ENCODE assay signal across 1 cellular context in genomic region chr16:70481929-70482536, GRCh38.
TF ChIP-seq lines count a peak whose summit lies in the region.

No MANE protein-coding gene starts in this region.

TF ChIP-seq in A549, 52 proteins besides CTCF, POLR2A, EP300 and RAD21:
- TF ChIP-seq CBX2 (IDR thresholded peaks at IDR 0.05; ENCODE audit: borderline replicate concordance, low read depth) (no peak), MAFK (IDR thresholded peaks at IDR 0.05; ENCODE audit: partially characterized antibody) (no peak), CHD4 (IDR thresholded peaks at IDR 0.05; ENCODE audit: borderline replicate concordance) (no peak), RFX5 (IDR thresholded peaks at IDR 0.05) (no peak), ZSCAN20 (CRISPR knock-in tag; IDR thresholded peaks at IDR 0.05) (no peak)
- TF ChIP-seq, protein P1, sequence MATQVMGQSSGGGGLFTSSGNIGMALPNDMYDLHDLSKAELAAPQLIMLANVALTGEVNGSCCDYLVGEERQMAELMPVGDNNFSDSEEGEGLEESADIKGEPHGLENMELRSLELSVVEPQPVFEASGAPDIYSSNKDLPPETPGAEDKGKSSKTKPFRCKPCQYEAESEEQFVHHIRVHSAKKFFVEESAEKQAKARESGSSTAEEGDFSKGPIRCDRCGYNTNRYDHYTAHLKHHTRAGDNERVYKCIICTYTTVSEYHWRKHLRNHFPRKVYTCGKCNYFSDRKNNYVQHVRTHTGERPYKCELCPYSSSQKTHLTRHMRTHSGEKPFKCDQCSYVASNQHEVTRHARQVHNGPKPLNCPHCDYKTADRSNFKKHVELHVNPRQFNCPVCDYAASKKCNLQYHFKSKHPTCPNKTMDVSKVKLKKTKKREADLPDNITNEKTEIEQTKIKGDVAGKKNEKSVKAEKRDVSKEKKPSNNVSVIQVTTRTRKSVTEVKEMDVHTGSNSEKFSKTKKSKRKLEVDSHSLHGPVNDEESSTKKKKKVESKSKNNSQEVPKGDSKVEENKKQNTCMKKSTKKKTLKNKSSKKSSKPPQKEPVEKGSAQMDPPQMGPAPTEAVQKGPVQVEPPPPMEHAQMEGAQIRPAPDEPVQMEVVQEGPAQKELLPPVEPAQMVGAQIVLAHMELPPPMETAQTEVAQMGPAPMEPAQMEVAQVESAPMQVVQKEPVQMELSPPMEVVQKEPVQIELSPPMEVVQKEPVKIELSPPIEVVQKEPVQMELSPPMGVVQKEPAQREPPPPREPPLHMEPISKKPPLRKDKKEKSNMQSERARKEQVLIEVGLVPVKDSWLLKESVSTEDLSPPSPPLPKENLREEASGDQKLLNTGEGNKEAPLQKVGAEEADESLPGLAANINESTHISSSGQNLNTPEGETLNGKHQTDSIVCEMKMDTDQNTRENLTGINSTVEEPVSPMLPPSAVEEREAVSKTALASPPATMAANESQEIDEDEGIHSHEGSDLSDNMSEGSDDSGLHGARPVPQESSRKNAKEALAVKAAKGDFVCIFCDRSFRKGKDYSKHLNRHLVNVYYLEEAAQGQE (IDR thresholded peaks at IDR 0.05), result no peak
